24 cellular contexts compared by ENCODE assay signal in the genomic region with DNA sequence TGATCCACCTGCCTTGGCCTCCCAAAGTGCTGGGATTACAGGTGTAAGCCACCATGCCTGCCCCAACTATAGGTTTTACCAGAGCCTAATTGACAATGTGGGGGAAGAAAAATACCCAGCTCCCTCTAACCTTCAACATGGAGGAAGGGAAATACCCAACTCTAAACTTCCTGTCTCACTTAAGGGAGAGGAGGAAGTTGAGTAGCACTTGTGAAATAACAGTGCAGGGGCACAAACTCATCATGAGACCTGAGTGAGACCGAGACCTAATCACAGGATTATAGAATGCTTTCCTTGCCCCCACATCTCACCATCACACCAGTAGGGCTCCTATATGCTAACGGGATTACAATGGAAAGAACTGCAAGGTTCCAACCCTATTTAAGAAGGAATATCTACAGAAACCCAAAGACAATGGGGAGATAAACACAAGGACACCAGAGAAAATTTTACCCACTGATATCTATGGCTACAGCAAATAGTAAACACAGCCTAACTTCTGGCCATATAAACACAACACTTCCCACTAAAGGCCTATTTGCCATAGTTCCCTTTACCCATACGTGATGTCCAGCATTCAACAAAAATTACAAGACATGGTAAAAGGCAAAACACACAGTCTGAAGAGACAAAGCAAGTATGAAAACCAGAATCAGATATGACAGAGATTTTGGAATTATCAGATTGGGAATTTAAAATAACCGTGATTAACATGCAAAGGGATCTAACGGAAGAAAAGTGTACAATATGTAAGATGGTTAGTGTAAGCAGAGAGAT. TPM values are rescaled to one million over a fixed set of nuclear protein-coding genes. Genes with fewer than 3 reads are reported as not detected.
DNase-seq lines count a peak whose midpoint lies in the region; ATAC-seq and TF ChIP-seq lines count a peak whose summit lies in the region.
"Had no signal": no experiment of that assay in that cellular context is flagged by ENCODE, and none has a peak within 500 bp of the region (broad histone marks: within the 10 kb centered on the region; RNA-seq: fewer than 3 reads in every experiment).

No MANE protein-coding gene starts in this region.

- H3K27ac Mint-ChIP-seq in activated CD4-positive, alpha-beta T cell treated with anti-CD3 and anti-CD28 coated beads, Interleukin-2, amount 10 ng/mL, durations not matched to agents 7 days and 5 days, result no peak overlapping the region
- H3K27ac Mint-ChIP-seq: CD4-positive, CD25-positive, alpha-beta regulatory T cell had no signal

- no peak for TF ChIP-seq CTCF in NB4 (IDR thresholded peaks at IDR 0.05; ENCODE audit: low read depth, low read length)

- POLR2A ChIA-PET in activated CD4-positive, alpha-beta T cell treated with anti-CD3 and anti-CD28 coated beads, Interleukin-2, amount 10 ng/mL, durations not matched to agents 7 days and 5 days (lab: Charles Lee), result no interaction called here

- CTCF ChIA-PET in activated CD4-positive, alpha-beta T cell treated with anti-CD3 and anti-CD28 coated beads, Interleukin-2, amount 10 ng/mL, durations not matched to agents 7 days and 5 days (lab: Charles Lee), result no interaction called here

- ATAC-seq in HG02852 (IDR thresholded peaks at IDR 0.05; ENCODE audit: unreplicated experiment), result no peak
- ATAC-seq in GM18517 (IDR thresholded peaks at IDR 0.05; ENCODE audit: unreplicated experiment), result no peak
- ATAC-seq in GM18502 (IDR thresholded peaks at IDR 0.05; ENCODE audit: poor library complexity, unreplicated experiment), result no peak
- ATAC-seq: HepG2, K562 had no signal

- H3K9me3 Mint-ChIP-seq in activated CD4-positive, alpha-beta T cell treated with anti-CD3 and anti-CD28 coated beads, Interleukin-2, amount 10 ng/mL, durations not matched to agents 7 days and 5 days, result peaks cover 24% of the 10 kb centered on the region

- no peak for TF ChIP-seq POLR2A in NB4 (IDR thresholded peaks at IDR 0.05; ENCODE audit: extremely low read depth, insufficient read length)

- H3K27me3 Mint-ChIP-seq in activated CD4-positive, alpha-beta T cell treated with anti-CD3 and anti-CD28 coated beads, Interleukin-2, amount 10 ng/mL, durations not matched to agents 7 days and 5 days, result no peaks in the 10 kb centered on the region

- no peaks in the 10 kb centered on the region for H3K4me1 Mint-ChIP-seq in activated CD4-positive, alpha-beta T cell treated with anti-CD3 and anti-CD28 coated beads, Interleukin-2, amount 10 ng/mL, durations not matched to agents 7 days and 5 days
- H3K4me1 Mint-ChIP-seq: CD4-positive, CD25-positive, alpha-beta regulatory T cell had no signal

- no peaks in the 10 kb centered on the region for H3K36me3 Mint-ChIP-seq in activated CD4-positive, alpha-beta T cell treated with anti-CD3 and anti-CD28 coated beads, Interleukin-2, amount 10 ng/mL, durations not matched to agents 7 days and 5 days (ENCODE audit: low read depth)
- H3K36me3 Mint-ChIP-seq: CD4-positive, CD25-positive, alpha-beta regulatory T cell had no signal

- H3K4me3 Mint-ChIP-seq in activated CD4-positive, alpha-beta T cell treated with anti-CD3 and anti-CD28 coated beads, Interleukin-2, amount 10 ng/mL, durations not matched to agents 7 days and 5 days, result no peak overlapping the region
- H3K4me3 Mint-ChIP-seq: CD4-positive, CD25-positive, alpha-beta regulatory T cell had no signal

- no peak overlapping the region for H3K4me3 ChIP-seq in NB4 (ENCODE audit: low read depth, low read length)
- H3K4me3 ChIP-seq: K562, MG63, Peyer's patch, SJSA1 had no signal

- DNase-seq in SIG-M5 treated with dmso at 0.1 percent for 504 hours (lab: John Stamatoyannopoulos, UW; ENCODE audit: unreplicated experiment) (peak; percentile 22), SIG-M5 (lab: John Stamatoyannopoulos, UW) (no peak), NB4 (ENCODE audit: low read depth) (peak; percentile 4), medulla oblongata (ENCODE audit: extremely low spot score) (peak; percentile 2)
- no peak for DNase-seq in activated CD4-positive, alpha-beta T cell treated with anti-CD3 and anti-CD28 coated beads, Interleukin-2, amount 10 ng/mL, durations not matched to agents 7 days and 5 days
- DNase-seq: 8988T; AML-193; CD4-positive, CD25-positive, alpha-beta regulatory T cell; MG63; NCI-H1694; NCI-H2081 treated with DMSO at 0.1 percent for 48 hours; NCI-H2171 treated with DMSO at 0.1 percent for 48 hours; NCI-H446; NCI-H526; Peyer's patch had no signal

RNA-seq across cellular contexts. Expression of a gene that starts 26.9 kb away (rescaled TPM):
- total RNA-seq in activated CD4-positive, alpha-beta T cell treated with anti-CD3 and anti-CD28 coated beads, Interleukin-2, amount 10 ng/mL, durations not matched to agents 7 days and 5 days, result under 1 TPM; 0.44 to 0.64 TPM
- total RNA-seq: H4, HepG2, HT-29, K562, LHCN-M2, Peyer's patch, SJSA1 had no signal

Comparison
In these comparisons a context has a peak if more than half of its experiments do, and no peak if none do; other contexts are left out.
1. DNase-seq: peak in SIG-M5 treated with dmso at 0.1 percent for 504 hours (single experiment), NB4 (single experiment) and medulla oblongata (single experiment); none in SIG-M5 (single experiment) and activated CD4-positive, alpha-beta T cell treated with anti-CD3 and anti-CD28 coated beads, Interleukin-2, amount 10 ng/mL, durations not matched to agents 7 days and 5 days (single experiment).